Comparison of ENCODE assay signal across 28 cellular contexts in genomic region chr2:133839677-133840076, GRCh38.
DNase-seq lines count a peak whose midpoint lies in the region; ATAC-seq, FAIRE-seq and TF ChIP-seq lines count a peak whose summit lies in the region.
"Had no signal": no experiment of that assay in that cellular context is flagged by ENCODE, and none has a peak within 500 bp of the region (broad histone marks: within the 10 kb centered on the region; RNA-seq: fewer than 3 reads in every experiment).

No MANE protein-coding gene starts in this region.

- H3K27ac ChIP-seq in A549 (peak overlapping the region; percentile 11 to 78; a peak in 4 of 6 replicates), MM.1S (ENCODE audit: low read length) (no peak overlapping the region), K562 (ENCODE audit: extremely low read depth, low read depth, low read length) (no peak overlapping the region), neural progenitor cell (no peak overlapping the region)
- H3K27ac ChIP-seq: BLaER1 treated with 17β-estradiol and CSF1 and Interleukin-3, amounts not matched to agents 10 nM and 100 nM; C4-2B had no signal

- H3K4me1 Mint-ChIP-seq in neural progenitor cell, result peaks cover 14% of the 10 kb centered on the region

- no peak for TF ChIP-seq POLR2A in A549 (IDR thresholded peaks at IDR 0.05; ENCODE audit: low read length)
- TF ChIP-seq POLR2A in K562 (conservative IDR thresholded peaks at IDR 0.05), result no peak

- CTCF ChIA-PET in A549 (lab: Yijun Ruan, JAX) (no interaction called here), K562 (lab: Yijun Ruan, JAX; ENCODE audit: low intra/inter-chr PET ratio) (no interaction called here)

- no peaks in the 10 kb centered on the region for H3F3A ChIP-seq in MM.1S (ENCODE audit: insufficient read depth, low read length)
- H3F3A ChIP-seq in neural progenitor cell (ENCODE audit: low read depth), result no peaks in the 10 kb centered on the region

- H3K4me1 ChIP-seq in A549 (peaks cover 26% of the 10 kb centered on the region), MM.1S (ENCODE audit: low read length) (peaks cover 15% of the 10 kb centered on the region), K562 (replicated peaks in 1 of 2; ENCODE audit: control insufficient read depth in 2 of 2, insufficient read depth in 2 of 2, low read length in 2 of 2) (no peaks in the 10 kb centered on the region), neural progenitor cell (peaks cover 4% of the 10 kb centered on the region)

- H3K27ac Mint-ChIP-seq in neural progenitor cell, result no peak overlapping the region
- H3K27ac Mint-ChIP-seq: B cell; CD4-positive, alpha-beta T cell had no signal

- TF ChIP-seq RAD21 in A549 (conservative IDR thresholded peaks at IDR 0.05 in 1 of 2, IDR thresholded peaks at IDR 0.05 in 1 of 2) (no peak), K562 (CRISPR knock-in tag; conservative IDR thresholded peaks at IDR 0.05 in 1 of 2, IDR thresholded peaks at IDR 0.05 in 1 of 2) (no peak)

- no peaks in the 10 kb centered on the region for H3K27me3 Mint-ChIP-seq in neural progenitor cell (ENCODE audit: insufficient read depth, low read depth)
- H3K27me3 Mint-ChIP-seq: B cell; CD8-positive, alpha-beta memory T cell had no signal

- H3K36me3 Mint-ChIP-seq in neural progenitor cell, result no peaks in the 10 kb centered on the region
- H3K36me3 Mint-ChIP-seq: CD8-positive, alpha-beta memory T cell had no signal

- BruUV-seq in K562 (replicated peaks; lab: Mats Ljungman, UMichigan), result no TSS peak

- peaks cover 3% of the 10 kb centered on the region for H3K9me3 Mint-ChIP-seq in neural progenitor cell
- H3K9me3 Mint-ChIP-seq: CD4-positive, alpha-beta T cell; CD8-positive, alpha-beta memory T cell had no signal

- H3K9me3 ChIP-seq in A549 (peaks cover 7% of the 10 kb centered on the region; the same call in 1 of the 3 replicates), MM.1S (replicated peaks; ENCODE audit: insufficient read depth, low read length) (no peaks in the 10 kb centered on the region), K562 (replicated peaks; ENCODE audit: control insufficient read depth, insufficient read depth, low read depth, low read length) (no peaks in the 10 kb centered on the region), neural progenitor cell (ENCODE audit: low read depth) (no peaks in the 10 kb centered on the region)
- H3K9me3 ChIP-seq: BLaER1 treated with 17β-estradiol and CSF1 and Interleukin-3, amounts not matched to agents 10 nM and 100 nM had no signal

- WGBS in A549 (ENCODE audit: missing lambda C conversion rate), result 71% methylated on average over 6 of the region's 6 CpGs
- 0% methylated on average over 6 of the region's 6 CpGs for WGBS in K562 (ENCODE audit: insufficient coverage, low coverage, missing lambda C conversion rate)

- H4K20me1 ChIP-seq in MM.1S (ENCODE audit: insufficient read depth, low read length), result no peaks in the 10 kb centered on the region
- no peaks in the 10 kb centered on the region for H4K20me1 ChIP-seq in K562 (replicated peaks; ENCODE audit: control insufficient read depth, insufficient read depth, low read length)
- H4K20me1 ChIP-seq in neural progenitor cell (ENCODE audit: low read depth), result no peaks in the 10 kb centered on the region
- H4K20me1 ChIP-seq: BLaER1 treated with 17β-estradiol and CSF1 and Interleukin-3, amounts not matched to agents 10 nM and 100 nM had no signal

- no peak for TF ChIP-seq EP300 in A549 (IDR thresholded peaks at IDR 0.05)
- no peak for TF ChIP-seq EP300 in K562 (IDR thresholded peaks at IDR 0.05; ENCODE audit: low read length)

- H3K4me2 ChIP-seq in A549 (no peak overlapping the region), MM.1S (ENCODE audit: low read depth, low read length) (no peak overlapping the region), K562 (ENCODE audit: insufficient read depth, low read length) (no peak overlapping the region), neural progenitor cell (no peak overlapping the region)
- H3K4me2 ChIP-seq: BLaER1 treated with 17β-estradiol and CSF1 and Interleukin-3, amounts not matched to agents 10 nM and 100 nM had no signal

- POLR2A ChIA-PET in A549 (lab: Yijun Ruan, JAX) (no interaction called here), K562 (lab: Yijun Ruan, JAX) (interaction anchor here (0.5 kb wide), 1 partner anchor 18 kb away, joined by 3 read pairs; no protein-coding TSS in a partner anchor)

- no peaks in the 10 kb centered on the region for H3K9me1 ChIP-seq in K562 (ENCODE audit: control insufficient read depth, insufficient read depth, low read length)

- in situ Hi-C loops in K562 (cut with MboI), result no loop called here

- H3K36me3 ChIP-seq in H7 (replicated peaks; ENCODE audit: control insufficient read depth, insufficient read depth, low read length) (no peaks in the 10 kb centered on the region), MM.1S (replicated peaks; ENCODE audit: insufficient read depth, low read length) (no peaks in the 10 kb centered on the region), K562 (ENCODE audit: control insufficient read depth, insufficient read depth, low read length) (no peaks in the 10 kb centered on the region), neural progenitor cell (no peaks in the 10 kb centered on the region)
- H3K36me3 ChIP-seq: BLaER1 treated with 17β-estradiol and CSF1 and Interleukin-3, amounts not matched to agents 10 nM and 100 nM had no signal

- H3K4me3 ChIP-seq in A549 (no peak overlapping the region), H7 (ENCODE audit: insufficient read depth, low read depth, low read length) (no peak overlapping the region), MM.1S (ENCODE audit: low read length) (no peak overlapping the region), K562 (no peak overlapping the region), neural progenitor cell (no peak overlapping the region)
- H3K4me3 ChIP-seq: BLaER1 treated with 17β-estradiol and CSF1 and Interleukin-3, amounts not matched to agents 10 nM and 100 nM; GM12878 had no signal

- intact Hi-C loops in K562 (cut with micrococcal nuclease), result loop anchor here (10.0 kb wide), 2 partner anchors 275 to 665 kb away; partner anchors contain the start of gene NCKAP5

- H3K79me2 ChIP-seq in MM.1S (ENCODE audit: low read length), result no peaks in the 10 kb centered on the region
- no peaks in the 10 kb centered on the region for H3K79me2 ChIP-seq in K562 (ENCODE audit: control insufficient read depth, insufficient read depth, low read length)
- H3K79me2 ChIP-seq in neural progenitor cell (ENCODE audit: low read depth), result no peaks in the 10 kb centered on the region

- no peaks in the 10 kb centered on the region for H3K9me2 ChIP-seq in MM.1S (replicated peaks; ENCODE audit: insufficient read depth, low read length)

- FAIRE-seq in A549 (lab: Jason Lieb, UNC) (no peak), K562 (lab: Jason Lieb, UNC) (no peak)
- FAIRE-seq: A204.1, GM12878, GM12892, GM18507, GM19239 had no signal

- TF ChIP-seq CTCF in A549 (IDR thresholded peaks at IDR 0.05) (no peak), MM.1S (IDR thresholded peaks at IDR 0.05; ENCODE audit: low read length) (no peak), K562 (IDR thresholded peaks at IDR 0.05 in 2 of 3, conservative IDR thresholded peaks at IDR 0.05 in 1 of 3; ENCODE audit: insufficient read depth in 2 of 3, low read depth in 1 of 3, low read length in 3 of 3) (no peak), neural progenitor cell (IDR thresholded peaks at IDR 0.05) (no peak)

- H3K9ac ChIP-seq in MM.1S (ENCODE audit: low read length) (no peak overlapping the region), K562 (ENCODE audit: insufficient read depth in 1 of 2, low read depth in 2 of 2, low read length in 2 of 2) (no peak overlapping the region), neural progenitor cell (no peak overlapping the region)
- H3K9ac ChIP-seq: BLaER1 treated with 17β-estradiol and CSF1 and Interleukin-3, amounts not matched to agents 10 nM and 100 nM had no signal

- ATAC-seq in A549 (no peak), K562 (no peak), GM18907 (IDR thresholded peaks at IDR 0.05; ENCODE audit: unreplicated experiment) (no peak)
- ATAC-seq: GM12878 had no signal

- no peak overlapping the region for H3K4me3 Mint-ChIP-seq in neural progenitor cell
- H3K4me3 Mint-ChIP-seq: B cell; CD4-positive, alpha-beta T cell; CD8-positive, alpha-beta memory T cell had no signal

- H3K27me3 ChIP-seq in H7 (ENCODE audit: control insufficient read depth, insufficient read depth, low read length) (no peaks in the 10 kb centered on the region), MM.1S (replicated peaks; ENCODE audit: insufficient read depth, low read length) (no peaks in the 10 kb centered on the region), K562 (ENCODE audit: control insufficient read depth in 2 of 2, insufficient read depth in 2 of 2, low read length in 2 of 2) (no peaks in the 10 kb centered on the region), neural progenitor cell (no peaks in the 10 kb centered on the region)
- H3K27me3 ChIP-seq: BLaER1 treated with 17β-estradiol and CSF1 and Interleukin-3, amounts not matched to agents 10 nM and 100 nM had no signal

- H2AFZ ChIP-seq in MM.1S (ENCODE audit: low read length) (no peak overlapping the region), K562 (ENCODE audit: low read depth, low read length) (no peak overlapping the region), neural progenitor cell (replicated peaks) (no peak overlapping the region)

- DNase-seq in A549 (ENCODE audit: low read depth in 1 of 2, low spot score in 1 of 2), result no peak
- DNase-seq in H7, result peak; percentile 26
- DNase-seq in MM.1S, result peak; percentile 2
- DNase-seq in K562 (ENCODE audit: extremely low read depth in 1 of 4, low spot score in 3 of 4), result no peak
- no peak for DNase-seq in neural progenitor cell (ENCODE audit: low spot score)
- DNase-seq in NCI-H82 (lab: John Stamatoyannopoulos, UW), result no peak
- DNase-seq in NK-92 (lab: John Stamatoyannopoulos, UW; ENCODE audit: unreplicated experiment), result no peak
- DNase-seq: 8988T; AML-193; CD4-positive, alpha-beta T cell; CD8-positive, alpha-beta memory T cell; COR-L47; DMS 273 treated with DMSO at 0.1 percent for 48 hours; DMS153; DMS53; DMS79; DND-41; EL; GDM1 had no signal

TF ChIP-seq in A549, 52 proteins besides CTCF, POLR2A, EP300 and RAD21:
- TF ChIP-seq MAFK (IDR thresholded peaks at IDR 0.05; ENCODE audit: partially characterized antibody) (peak; percentile 39), RCOR1 (IDR thresholded peaks at IDR 0.05; ENCODE audit: low read depth, low read length) (no peak), EHF (CRISPR knock-in tag; IDR thresholded peaks at IDR 0.05) (no peak), ZSCAN20 (CRISPR knock-in tag; IDR thresholded peaks at IDR 0.05) (no peak)

TF ChIP-seq in K562, 482 proteins besides CTCF, POLR2A, EP300 and RAD21:
- 0 out of 2 replicates have a peak, but pooled peaks have one; percentile 32 for TF ChIP-seq ZNF316 (IDR thresholded peaks at IDR 0.05)
- no peak for TF ChIP-seq MYNN (IDR thresholded peaks at IDR 0.05)
- no peak for TF ChIP-seq MYNN (CRISPR knock-in tag; IDR thresholded peaks at IDR 0.05)

Comparison
In these comparisons a context has a peak if more than half of its experiments do, and no peak if none do; other contexts are left out.
1. DNase-seq: peak in H7 (single experiment) and MM.1S (single experiment); none in A549 (0 of 2), K562 (0 of 4), neural progenitor cell (single experiment), NCI-H82 (single experiment) and NK-92 (single experiment).
2. H3K27ac ChIP-seq: peak in A549 (2 of 2); none in MM.1S (single experiment), K562 (single experiment) and neural progenitor cell (single experiment).
3. Of the 35 proteins assayed by ChIP-seq in both K562 and A549: peak only in K562: none; only in A549: MAFK; in both: none; in neither: 34.